Comparison of ENCODE assay signal across 19 cellular contexts in genomic region chr6:137731600-137731959, GRCh38.
DNase-seq lines count a peak whose midpoint lies in the region; ATAC-seq and TF ChIP-seq lines count a peak whose summit lies in the region.
"Had no signal": no experiment of that assay in that cellular context is flagged by ENCODE, and none has a peak within 500 bp of the region (broad histone marks: within the 10 kb centered on the region; RNA-seq: fewer than 3 reads in every experiment).

No MANE protein-coding gene starts in this region.

- TF ChIP-seq RAD21 in HCT116 (IDR thresholded peaks at IDR 0.05; ENCODE audit: low read depth), result no peak

- H3K9me2 ChIP-seq in HCT116 (ENCODE audit: insufficient read depth) (no peaks in the 10 kb centered on the region), hepatocyte (replicated peaks; ENCODE audit: insufficient read depth) (no peaks in the 10 kb centered on the region)

- no peak for TF ChIP-seq POLR2A in HCT116 (IDR thresholded peaks at IDR 0.05; ENCODE audit: borderline replicate concordance, extremely low read depth, insufficient read depth, insufficient read length)

- H3K4me3 ChIP-seq in ACC112 (ENCODE audit: low read depth, low read length), result peak overlapping the region; percentile 8; the same call in 1 of the 2 replicates
- no peak overlapping the region for H3K4me3 ChIP-seq in HCT116 (replicated peaks in 1 of 2; ENCODE audit: low read depth in 1 of 2, low read length in 2 of 2)
- H3K4me3 ChIP-seq in RWPE2 (ENCODE audit: severe bottlenecking), result no peak overlapping the region
- no peak overlapping the region for H3K4me3 ChIP-seq in hepatocyte
- H3K4me3 ChIP-seq: GM23338, MG63, Peyer's patch had no signal

- CTCF ChIA-PET in HCT116 (lab: Charles Lee), result no interaction called here

- 80% methylated on average over 2 of the region's 2 CpGs for WGBS in hepatocyte (ENCODE audit: low lambda C conversion rate, missing lambda C conversion rate)

- POLR2A ChIA-PET in HCT116 (lab: Charles Lee), result no interaction called here

- no peak overlapping the region for H3K9ac ChIP-seq in HCT116 (ENCODE audit: low read length)

- H3K36me3 ChIP-seq in ACC112 (ENCODE audit: insufficient read depth, low read length) (no peaks in the 10 kb centered on the region), HCT116 (ENCODE audit: control insufficient read depth in 1 of 2, insufficient read depth in 2 of 2, low read length in 2 of 2) (no peaks in the 10 kb centered on the region), RWPE2 (ENCODE audit: low read depth) (no peaks in the 10 kb centered on the region), hepatocyte (replicated peaks; ENCODE audit: insufficient read depth, low read depth) (no peaks in the 10 kb centered on the region)
- H3K36me3 ChIP-seq: MG63, Peyer's patch had no signal

- RAD21 ChIA-PET in HCT116 (lab: Charles Lee; ENCODE audit: low non-redundant PET in 1 of 2, low total read pairs in 2 of 2, uncharacterized antibody in 2 of 2, unreplicated experiment in 2 of 2), result no interaction called here

- intact Hi-C loops in HCT116 (cut with micrococcal nuclease), result no loop called here

- ATAC-seq in HCT116 (no peak), RWPE2 (ENCODE audit: low read depth) (no peak), HG02981 (IDR thresholded peaks at IDR 0.05; ENCODE audit: unreplicated experiment) (no peak)
- ATAC-seq: GM23338, Right ventricle myocardium inferior had no signal

- no peaks in the 10 kb centered on the region for H3K27me3 ChIP-seq in ACC112 (ENCODE audit: insufficient read depth, low read length)
- H3K27me3 ChIP-seq in HCT116 (ENCODE audit: insufficient read depth, low read length), result no peaks in the 10 kb centered on the region
- no peaks in the 10 kb centered on the region for H3K27me3 ChIP-seq in RWPE2 (ENCODE audit: insufficient read depth, poor library complexity, severe bottlenecking)
- no peaks in the 10 kb centered on the region for H3K27me3 ChIP-seq in hepatocyte
- H3K27me3 ChIP-seq: MG63, Peyer's patch had no signal

- DNase-seq in HCT116 (ENCODE audit: low read depth, low spot score), result no peak
- no peak for DNase-seq in RWPE2 (ENCODE audit: low spot score)
- no peak for DNase-seq in hepatocyte (ENCODE audit: low spot score)
- no peak for DNase-seq in NOMO-1 treated with DMSO at 0.1 percent for 48 hours (lab: John Stamatoyannopoulos, UW; ENCODE audit: unreplicated experiment)
- DNase-seq in NCI-H446 treated with DMSO at 0.1 percent for 48 hours (lab: John Stamatoyannopoulos, UW), result no peak
- no peak for DNase-seq in C1 segment of cervical spinal cord (lab: John Stamatoyannopoulos, UW)
- DNase-seq: CD4-positive, alpha-beta T cell; DMS153; Karpas-422; MG63; NCI-H187; NCI-H2107; NCI-H524 treated with DMSO at 0.1 percent for 48 hours; Peyer's patch; T-helper 2 cell had no signal

- peaks cover 70% of the 10 kb centered on the region for H3K4me1 ChIP-seq in ACC112 (ENCODE audit: control insufficient read depth, insufficient read depth, low read length, unreplicated experiment)
- peaks cover 0 to 14% of the 10 kb centered on the region in 2 experiments; a peak in 2 of 4 replicates for H3K4me1 ChIP-seq in HCT116 (ENCODE audit: control insufficient read depth in 1 of 2, insufficient read depth in 2 of 2, low read length in 2 of 2)
- H3K4me1 ChIP-seq in RWPE2 (ENCODE audit: insufficient read depth, poor library complexity, severe bottlenecking), result peaks cover 44% of the 10 kb centered on the region
- H3K4me1 ChIP-seq in hepatocyte (ENCODE audit: insufficient read depth), result peaks cover 25% of the 10 kb centered on the region
- H3K4me1 ChIP-seq: Peyer's patch had no signal

- H3K4me2 ChIP-seq in HCT116 (ENCODE audit: low read length) (no peak overlapping the region; the same call in 1 of the 2 replicates), hepatocyte (no peak overlapping the region)
- H3K4me2 ChIP-seq: GM23338 had no signal

- H2AFZ ChIP-seq in ACC112 (ENCODE audit: low read length, unreplicated experiment), result no peak overlapping the region
- peak overlapping the region; percentile 79 for H2AFZ ChIP-seq in HCT116 (ENCODE audit: low read depth, low read length, poor library complexity, severe bottlenecking)
- no peak overlapping the region for H2AFZ ChIP-seq in hepatocyte
- H2AFZ ChIP-seq: GM23338 had no signal

- H4K20me1 ChIP-seq in HCT116 (ENCODE audit: insufficient read depth) (no peaks in the 10 kb centered on the region), hepatocyte (ENCODE audit: insufficient read depth, poor library complexity, severe bottlenecking) (no peaks in the 10 kb centered on the region)

- H3K79me2 ChIP-seq in ACC112 (ENCODE audit: control insufficient read depth, insufficient read depth, low read length, unreplicated experiment) (no peaks in the 10 kb centered on the region), HCT116 (ENCODE audit: insufficient read depth, low read length) (no peaks in the 10 kb centered on the region), hepatocyte (no peaks in the 10 kb centered on the region)

- H3K27ac ChIP-seq in ACC112 (ENCODE audit: low read depth, low read length) (peak overlapping the region; percentile 97), HCT116 (ENCODE audit: low read depth, low read length) (no peak overlapping the region), RWPE2 (ENCODE audit: poor library complexity, severe bottlenecking) (peak overlapping the region; percentile 91), hepatocyte (peak overlapping the region; percentile 52)
- H3K27ac ChIP-seq: Peyer's patch had no signal

- TF ChIP-seq CTCF in HCT116 (IDR thresholded peaks at IDR 0.05 in 2 of 3, conservative IDR thresholded peaks at IDR 0.05 in 1 of 3; ENCODE audit: borderline replicate concordance in 1 of 3, insufficient read depth in 1 of 3, low read depth in 2 of 3, low read length in 2 of 3) (no peak), RWPE2 (IDR thresholded peaks at IDR 0.05; ENCODE audit: poor library complexity, severe bottlenecking) (no peak), hepatocyte (IDR thresholded peaks at IDR 0.05; ENCODE audit: poor library complexity) (no peak)

- H3K9me3 ChIP-seq in HCT116 (ENCODE audit: control insufficient read depth in 1 of 2, insufficient read depth in 1 of 2, low read depth in 1 of 2, low read length in 2 of 2) (no peaks in the 10 kb centered on the region), RWPE2 (ENCODE audit: severe bottlenecking) (no peaks in the 10 kb centered on the region), hepatocyte (ENCODE audit: low read depth) (no peaks in the 10 kb centered on the region)
- H3K9me3 ChIP-seq: MG63, Peyer's patch had no signal

- BruUV-seq in HCT116 (replicated peaks; lab: Mats Ljungman, UMichigan), result no TSS peak

TF ChIP-seq in HCT116, 20 proteins besides CTCF, POLR2A, EP300 and RAD21 (continues in another document):
- TF ChIP-seq ZBTB33 (IDR thresholded peaks at IDR 0.05; ENCODE audit: extremely low read depth, insufficient replicate concordance, low read length) (no peak), JUND (IDR thresholded peaks at IDR 0.05) (no peak), EZH2phosphoT487 (IDR thresholded peaks at IDR 0.05; ENCODE audit: borderline replicate concordance) (no peak), ELF1 (IDR thresholded peaks at IDR 0.05; ENCODE audit: borderline replicate concordance, low read depth) (no peak), REST (IDR thresholded peaks at IDR 0.05; ENCODE audit: low read depth) (no peak), CEBPB (IDR thresholded peaks at IDR 0.05; ENCODE audit: low read depth) (no peak), ZFX (IDR thresholded peaks at IDR 0.05) (no peak), FOSL1 (IDR thresholded peaks at IDR 0.05; ENCODE audit: low read depth) (no peak), CBX3 (IDR thresholded peaks at IDR 0.05; ENCODE audit: low read depth) (no peak), POLR2AphosphoS5 (IDR thresholded peaks at IDR 0.05; ENCODE audit: low read depth, low read length) (no peak), SP1 (IDR thresholded peaks at IDR 0.05; ENCODE audit: low read depth) (no peak)
